13 cellular contexts compared by ENCODE assay signal in genomic region chr9:6777218-6777902, GRCh38. TPM values are rescaled to one million over a fixed set of nuclear protein-coding genes. Genes with fewer than 3 reads are reported as not detected.
DNase-seq lines count a peak whose midpoint lies in the region; ATAC-seq, FAIRE-seq and TF ChIP-seq lines count a peak whose summit lies in the region.
"Had no signal": no experiment of that assay in that cellular context is flagged by ENCODE, and none has a peak within 500 bp of the region (broad histone marks: within the 10 kb centered on the region; RNA-seq: fewer than 3 reads in every experiment).

No MANE protein-coding gene starts in this region.

- peaks cover 0 to 19% (median 5%) of the 10 kb centered on the region in 11 experiments; a peak in 10 of 22 replicates for H3K36me3 ChIP-seq in BLaER1 treated with 17β-estradiol and CSF1 and Interleukin-3, amounts not matched to agents 10 nM and 100 nM
- no peaks in the 10 kb centered on the region for H3K36me3 ChIP-seq in small intestine (ENCODE audit: control insufficient read depth in 2 of 2, insufficient read depth in 2 of 2, low read length in 2 of 2)
- H3K36me3 ChIP-seq: right atrium auricular region, upper lobe of left lung had no signal

- ATAC-seq in HG03432 (IDR thresholded peaks at IDR 0.05; ENCODE audit: unreplicated experiment) (peak; percentile 47), left ventricle myocardium superior (no peak)
- ATAC-seq: body of pancreas had no signal

- no peak overlapping the region; a peak in 2 of 20 replicates for H3K4me3 ChIP-seq in BLaER1 treated with 17β-estradiol and CSF1 and Interleukin-3, amounts not matched to agents 10 nM and 100 nM
- H3K4me3 ChIP-seq in fibroblast of villous mesenchyme (ENCODE audit: low read depth, low read length) (no peak overlapping the region), small intestine (ENCODE audit: low read depth in 1 of 2, low read length in 2 of 2) (no peak overlapping the region)
- H3K4me3 ChIP-seq: body of pancreas, right atrium auricular region, upper lobe of left lung had no signal

- WGBS in small intestine, 3 donors: 84 to 85% (median 84%) methylated on average over 6 of the region's 6 CpGs

- H3K4me2 ChIP-seq in BLaER1 treated with 17β-estradiol and CSF1 and Interleukin-3, amounts not matched to agents 10 nM and 100 nM: peak overlapping the region; percentile 14 to 75 (median 50); a peak in 19 of 22 replicates

- no peaks in the 10 kb centered on the region for H3K27me3 ChIP-seq in BLaER1 treated with 17β-estradiol and CSF1 and Interleukin-3, amounts not matched to agents 10 nM and 100 nM
- no peaks in the 10 kb centered on the region for H3K27me3 ChIP-seq in small intestine (ENCODE audit: control insufficient read depth in 2 of 2, insufficient read depth in 2 of 2, low read length in 2 of 2)
- H3K27me3 ChIP-seq: body of pancreas, right atrium auricular region, upper lobe of left lung had no signal

- peaks cover 0 to 36% (median 10%) of the 10 kb centered on the region in 11 experiments; a peak in 15 of 22 replicates for H3K9me3 ChIP-seq in BLaER1 treated with 17β-estradiol and CSF1 and Interleukin-3, amounts not matched to agents 10 nM and 100 nM (replicated peaks in 1 of 11)
- H3K9me3 ChIP-seq in small intestine (ENCODE audit: control insufficient read depth, low read depth): no peaks in the 10 kb centered on the region
- H3K9me3 ChIP-seq: body of pancreas, right atrium auricular region, upper lobe of left lung had no signal

- intact Hi-C loops in left ventricle myocardium superior (cut with micrococcal nuclease): no loop called here

- peak; percentile 64 for FAIRE-seq in GM18507 (lab: Jason Lieb, UNC)
- no peak for FAIRE-seq in small intestine (lab: Jason Lieb, UNC)
- FAIRE-seq: endothelial cell of umbilical vein had no signal

- H3K4me1 ChIP-seq in BLaER1 treated with 17β-estradiol and CSF1 and Interleukin-3, amounts not matched to agents 10 nM and 100 nM: peaks cover 17 to 51% (median 39%) of the 10 kb centered on the region in 10 experiments; a peak in 18 of 20 replicates
- H3K4me1 ChIP-seq in small intestine (ENCODE audit: control insufficient read depth in 2 of 2, insufficient read depth in 1 of 2, low read depth in 1 of 2, low read length in 1 of 2): peaks cover 0 to 12% of the 10 kb centered on the region in 2 donors

- H3K9ac ChIP-seq in BLaER1 treated with 17β-estradiol and CSF1 and Interleukin-3, amounts not matched to agents 10 nM and 100 nM: peak overlapping the region in 4 of 11 experiments; percentile 17 to 51 (median 34); a peak in 6 of 22 replicates

- peak overlapping the region in 5 of 11 experiments; percentile 8 to 56 (median 37); a peak in 8 of 22 replicates for H3K27ac ChIP-seq in BLaER1 treated with 17β-estradiol and CSF1 and Interleukin-3, amounts not matched to agents 10 nM and 100 nM
- H3K27ac ChIP-seq in small intestine (ENCODE audit: low read depth in 1 of 2, low read length in 1 of 2): no peak overlapping the region
- H3K27ac ChIP-seq: body of pancreas, right atrium auricular region, upper lobe of left lung had no signal

- DNase-seq in GM18507 (ENCODE audit: extremely low spot score, insufficient read length, low read depth) (no peak), fibroblast of villous mesenchyme (ENCODE audit: low read depth) (peak; percentile 20), small intestine (no peak), left ventricle myocardium superior (no peak), hippocampal formation (lab: John Stamatoyannopoulos, UW) (no peak), SHP77 (lab: John Stamatoyannopoulos, UW) (no peak)
- DNase-seq: body of pancreas, hypothalamus, upper lobe of left lung had no signal

- H4K20me1 ChIP-seq in BLaER1 treated with 17β-estradiol and CSF1 and Interleukin-3, amounts not matched to agents 10 nM and 100 nM: peaks cover 0 to 100% (median 0%) of the 10 kb centered on the region in 11 experiments; a peak in 10 of 22 replicates

- TF ChIP-seq CTCF in fibroblast of villous mesenchyme (IDR thresholded peaks at IDR 0.05; ENCODE audit: insufficient read depth, low read depth, low read length): no peak

RNA-seq across cellular contexts. Expression of gene KDM4C, which starts 19.6 kb away (rescaled TPM):
- total RNA-seq in fibroblast of villous mesenchyme (26.7 and 31.1 TPM in 2 replicates), left ventricle myocardium superior (14.2 TPM)
- polyA plus RNA-seq in small intestine: 10 to 100 TPM; 12.6 to 23.3 (median 14.6) TPM
